22 cellular contexts compared by ENCODE assay signal in genomic region chr9:13689925-13690324, GRCh38.
"Had no signal": no experiment of that assay in that cellular context is flagged by ENCODE, and none has a peak within 500 bp of the region (broad histone marks: within the 10 kb centered on the region; RNA-seq: fewer than 3 reads in every experiment).

No MANE protein-coding gene starts in this region.

- H3K27ac Mint-ChIP-seq: activated CD4-positive, alpha-beta T cell treated with anti-CD3 and anti-CD28 coated beads for 36 hours; activated CD8-positive, alpha-beta T cell treated with anti-CD3 and anti-CD28 coated beads for 36 hours; activated naive CD8-positive, alpha-beta T cell treated with anti-CD3 and anti-CD28 coated beads, Interleukin-2, amount 10 ng/mL, durations not matched to agents 7 days and 5 days had no signal

- H3K9me2 ChIP-seq: SK-N-SH had no signal

- H3K9me3 ChIP-seq: adrenal gland, SK-N-SH had no signal

- H3K4me1 Mint-ChIP-seq: activated CD4-positive, alpha-beta T cell treated with anti-CD3 and anti-CD28 coated beads for 36 hours; activated naive CD8-positive, alpha-beta T cell treated with anti-CD3 and anti-CD28 coated beads, Interleukin-2, amount 10 ng/mL, durations not matched to agents 7 days and 5 days had no signal

- H3K9me3 Mint-ChIP-seq: activated naive CD8-positive, alpha-beta T cell treated with anti-CD3 and anti-CD28 coated beads, Interleukin-2, amount 10 ng/mL, durations not matched to agents 7 days and 5 days had no signal

- H3K4me3 ChIP-seq: adrenal gland, breast epithelium, SJCRH30 had no signal

- H3K36me3 ChIP-seq: adrenal gland, breast epithelium, SJCRH30, WERI-Rb-1 had no signal

- H3K36me3 Mint-ChIP-seq: activated naive CD8-positive, alpha-beta T cell treated with anti-CD3 and anti-CD28 coated beads, Interleukin-2, amount 10 ng/mL, durations not matched to agents 7 days and 5 days had no signal

- H3K27me3 Mint-ChIP-seq: activated CD4-positive, alpha-beta T cell treated with anti-CD3 and anti-CD28 coated beads for 36 hours; activated CD8-positive, alpha-beta T cell treated with anti-CD3 and anti-CD28 coated beads for 36 hours; activated naive CD8-positive, alpha-beta T cell treated with anti-CD3 and anti-CD28 coated beads, Interleukin-2, amount 10 ng/mL, durations not matched to agents 7 days and 5 days had no signal

- H3K4me3 Mint-ChIP-seq: activated CD4-positive, alpha-beta T cell treated with anti-CD3 and anti-CD28 coated beads for 36 hours; activated CD8-positive, alpha-beta T cell treated with anti-CD3 and anti-CD28 coated beads for 36 hours; activated naive CD8-positive, alpha-beta T cell treated with anti-CD3 and anti-CD28 coated beads, Interleukin-2, amount 10 ng/mL, durations not matched to agents 7 days and 5 days had no signal

- H3K4me1 ChIP-seq: adrenal gland, breast epithelium had no signal

- DNase-seq: activated CD4-positive, alpha-beta T cell treated with anti-CD3 and anti-CD28 coated beads for 36 hours; activated CD4-positive, alpha-beta T cell treated with anti-CD3 and anti-CD28 coated beads, Interleukin-2, amount 50 U/mL, for 1 hour; activated CD8-positive, alpha-beta memory T cell treated with anti-CD3 and anti-CD28 coated beads, Interleukin-2, amount 50 U/mL, for 4 hours; activated CD8-positive, alpha-beta T cell treated with anti-CD3 and anti-CD28 coated beads for 36 hours; activated naive CD4-positive, alpha-beta T cell treated with anti-CD3 and anti-CD28 coated beads, Interleukin-2, amount 50 U/mL, for 16 hours; activated naive CD8-positive, alpha-beta T cell treated with anti-CD3 and anti-CD28 coated beads, Interleukin-2, amount 10 ng/mL, durations not matched to agents 7 days and 5 days; adrenal gland; aorta; central memory CD4-positive, alpha-beta T cell; NCI-H1092; NCI-H1417; NCI-H1694; NCI-H2029 treated with DMSO at 0.1 percent for 48 hours; NCI-H345; NCI-H510A treated with DMSO at 0.1 percent for 48 hours; NCI-H69; SJCRH30; SK-N-SH; T-helper 1 cell; WERI-Rb-1 had no signal

- H3K27me3 ChIP-seq: adrenal gland, breast epithelium, SJCRH30 had no signal

- H3K9ac ChIP-seq: KMS-11, SK-N-SH had no signal

- H3K4me2 ChIP-seq: KMS-11, SK-N-SH had no signal

- ATAC-seq: activated CD4-positive, alpha-beta T cell treated with anti-CD3 and anti-CD28 coated beads for 36 hours; activated CD8-positive, alpha-beta T cell treated with anti-CD3 and anti-CD28 coated beads for 36 hours had no signal

- H3K27ac ChIP-seq: adrenal gland, breast epithelium, KMS-11, SJCRH30, WERI-Rb-1 had no signal
